In the genomic region with DNA sequence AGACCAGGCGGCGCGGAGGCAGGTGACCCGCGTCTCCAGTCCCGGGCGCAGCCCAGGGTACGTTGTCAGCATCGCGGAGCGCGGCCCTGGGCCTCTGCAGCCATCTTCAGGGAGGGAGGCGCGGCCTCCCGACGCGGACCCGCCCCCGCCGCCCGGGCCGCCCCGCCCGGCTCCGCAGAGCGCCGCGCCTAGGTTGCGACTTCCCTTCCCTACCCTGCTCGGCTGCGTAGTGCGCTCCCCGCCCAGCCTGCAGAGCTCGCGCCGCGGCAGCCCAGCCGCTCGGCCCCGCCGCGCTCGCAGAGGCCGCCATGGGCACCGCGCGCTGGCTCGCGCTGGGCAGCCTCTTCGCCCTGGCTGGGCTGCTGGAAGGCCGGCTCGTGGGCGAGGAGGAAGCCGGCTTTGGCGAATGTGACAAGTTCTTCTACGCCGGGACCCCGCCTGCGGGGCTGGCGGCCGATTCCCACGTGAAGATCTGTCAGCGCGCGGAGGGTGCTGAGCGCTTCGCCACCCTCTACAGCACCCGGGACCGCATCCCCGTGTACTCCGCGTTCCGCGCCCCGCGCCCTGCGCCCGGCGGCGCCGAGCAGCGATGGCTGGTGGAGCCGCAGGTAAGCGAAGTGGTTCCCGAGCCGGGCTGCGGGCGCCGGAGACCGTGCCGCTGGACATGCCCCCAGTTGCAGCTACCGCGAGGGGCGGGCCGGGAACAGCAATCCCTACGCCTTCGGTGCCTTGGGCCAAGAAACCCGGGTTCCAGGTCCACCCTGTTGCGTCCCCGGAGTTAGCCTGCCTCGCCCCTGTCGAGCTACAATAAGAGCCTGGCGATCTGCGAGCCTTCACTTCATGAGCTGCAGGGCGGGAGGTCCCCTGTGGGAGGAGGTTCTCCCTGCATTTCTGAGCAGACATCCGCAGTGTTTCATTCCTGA, we compare ENCODE assay signal across 8 cellular contexts. TPM values are rescaled to one million over a fixed set of nuclear protein-coding genes. Genes with fewer than 3 reads are reported as not detected.
DNase-seq lines count a peak whose midpoint lies in the region; ATAC-seq and TF ChIP-seq lines count a peak whose summit lies in the region.

A gene with protein sequence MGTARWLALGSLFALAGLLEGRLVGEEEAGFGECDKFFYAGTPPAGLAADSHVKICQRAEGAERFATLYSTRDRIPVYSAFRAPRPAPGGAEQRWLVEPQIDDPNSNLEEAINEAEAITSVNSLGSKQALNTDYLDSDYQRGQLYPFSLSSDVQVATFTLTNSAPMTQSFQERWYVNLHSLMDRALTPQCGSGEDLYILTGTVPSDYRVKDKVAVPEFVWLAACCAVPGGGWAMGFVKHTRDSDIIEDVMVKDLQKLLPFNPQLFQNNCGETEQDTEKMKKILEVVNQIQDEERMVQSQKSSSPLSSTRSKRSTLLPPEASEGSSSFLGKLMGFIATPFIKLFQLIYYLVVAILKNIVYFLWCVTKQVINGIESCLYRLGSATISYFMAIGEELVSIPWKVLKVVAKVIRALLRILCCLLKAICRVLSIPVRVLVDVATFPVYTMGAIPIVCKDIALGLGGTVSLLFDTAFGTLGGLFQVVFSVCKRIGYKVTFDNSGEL (plus strand): TSS at position 227 of the 923 bp plus-strand sequence. CDS start 82 bp downstream, at position 309.

- 0 to 1% (median 1%) methylated on average over 20 to 106 of the region's 106 CpGs for WGBS in ovary, 3 donors
- WGBS in thyroid gland, 2 donors, result 0% methylated on average over 8 to 20 of the region's 106 CpGs

- H3K4me1 ChIP-seq in ovary (ENCODE audit: insufficient read depth) (peaks cover 4% of the 10 kb centered on the region), thyroid gland (peaks cover 4 to 41% of the 10 kb centered on the region in 2 donors)

- no peaks in the 10 kb centered on the region for H3K27me3 ChIP-seq in ovary
- H3K27me3 ChIP-seq in thyroid gland, result no peaks in the 10 kb centered on the region

- H3K4me3 ChIP-seq in SK-N-MC, result peak within 1 kb of the TSS; percentile 88
- H3K4me3 ChIP-seq in ovary, result peak within 1 kb of the TSS; percentile 88
- peak within 1 kb of the TSS; percentile 64 to 88 (median 85) for H3K4me3 ChIP-seq in thyroid gland (replicated peaks in 1 of 3)

- intact Hi-C loops in ovary (cut with DNase I) (loop anchor here in 2 of 4 donors (10.0 kb wide), 1 partner anchor 55 kb away; no protein-coding TSS in a partner anchor), thyroid gland (cut with DNase I) (no loop called here)

- peaks cover 64% of the 10 kb centered on the region for H3K4me1 Mint-ChIP-seq in activated naive CD4-positive, alpha-beta T cell treated with anti-CD3 and anti-CD28 coated beads, Interleukin-2, amount 50 U/mL, for 24 hours
- peaks cover 4% of the 10 kb centered on the region for H3K4me1 Mint-ChIP-seq in glutamatergic neuron (ENCODE audit: low read depth, unreplicated experiment)

- TF ChIP-seq CTCF in glutamatergic neuron (IDR thresholded peaks at IDR 0.05; ENCODE audit: partially characterized antibody, unreplicated experiment), result no peak
- peak in 1 of 3 donors; percentile 31 for TF ChIP-seq CTCF in ovary (IDR thresholded peaks at IDR 0.05)
- peak in 3 of 6 experiments; percentile 4 to 14 (median 12) for TF ChIP-seq CTCF in thyroid gland (IDR thresholded peaks at IDR 0.05)

- no peaks in the 10 kb centered on the region for H3K9me3 Mint-ChIP-seq in activated naive CD4-positive, alpha-beta T cell treated with anti-CD3 and anti-CD28 coated beads, Interleukin-2, amount 50 U/mL, for 24 hours
- H3K9me3 Mint-ChIP-seq in glutamatergic neuron (ENCODE audit: unreplicated experiment), result peaks cover 8% of the 10 kb centered on the region

- H3K27ac ChIP-seq in SK-N-MC (no peak within 1 kb of the TSS), ovary (peak within 1 kb of the TSS; percentile 77 to 96), thyroid gland (peak within 1 kb of the TSS; percentile 93 to 97 (median 96))

- peak; percentile 50 for TF ChIP-seq POLR2A in ovary (IDR thresholded peaks at IDR 0.05)
- peak; percentile 45 to 95 for TF ChIP-seq POLR2A in thyroid gland (IDR thresholded peaks at IDR 0.05)

- H3K9me3 ChIP-seq in SK-N-MC (ENCODE audit: low read depth, low read length) (no peaks in the 10 kb centered on the region), ovary (no peaks in the 10 kb centered on the region), thyroid gland (no peaks in the 10 kb centered on the region)

- no peaks in the 10 kb centered on the region for H3K36me3 Mint-ChIP-seq in activated naive CD4-positive, alpha-beta T cell treated with anti-CD3 and anti-CD28 coated beads, Interleukin-2, amount 50 U/mL, for 24 hours
- H3K36me3 Mint-ChIP-seq in glutamatergic neuron (ENCODE audit: unreplicated experiment), result peaks cover 3% of the 10 kb centered on the region

- H3K27me3 Mint-ChIP-seq in activated naive CD4-positive, alpha-beta T cell treated with anti-CD3 and anti-CD28 coated beads, Interleukin-2, amount 50 U/mL, for 24 hours, result no peaks in the 10 kb centered on the region
- H3K27me3 Mint-ChIP-seq in glutamatergic neuron (ENCODE audit: unreplicated experiment), result peaks cover 4% of the 10 kb centered on the region

- peak; percentile 89 for ATAC-seq in GM21723 (IDR thresholded peaks at IDR 0.05; ENCODE audit: unreplicated experiment)

- peak within 1 kb of the TSS; percentile 94 for H3K4me3 Mint-ChIP-seq in activated naive CD4-positive, alpha-beta T cell treated with anti-CD3 and anti-CD28 coated beads, Interleukin-2, amount 50 U/mL, for 24 hours
- H3K4me3 Mint-ChIP-seq in glutamatergic neuron (ENCODE audit: unreplicated experiment), result peak within 1 kb of the TSS; percentile 88

- peak within 1 kb of the TSS; percentile 95 for H3K27ac Mint-ChIP-seq in activated naive CD4-positive, alpha-beta T cell treated with anti-CD3 and anti-CD28 coated beads, Interleukin-2, amount 50 U/mL, for 24 hours
- no peak within 1 kb of the TSS for H3K27ac Mint-ChIP-seq in glutamatergic neuron (ENCODE audit: unreplicated experiment)

- no peaks in the 10 kb centered on the region for H3K36me3 ChIP-seq in SK-N-MC (ENCODE audit: insufficient read depth, low read length)
- H3K36me3 ChIP-seq in ovary, result no peaks in the 10 kb centered on the region
- no peaks in the 10 kb centered on the region for H3K36me3 ChIP-seq in thyroid gland

- H3K9ac ChIP-seq in SK-N-MC (ENCODE audit: insufficient read length), result no peak within 1 kb of the TSS

- DNase-seq in ELF-1 (ENCODE audit: low read depth, low spot score) (peak; percentile 80), KBM-7 (peak; percentile 86), SK-N-MC (ENCODE audit: low read depth, low spot score) (no peak), glutamatergic neuron (peak; percentile 82), ovary (peak; percentile 77 to 89 (median 83)), thyroid gland (peak; percentile 79 to 81)

- no peak for TF ChIP-seq EP300 in ovary (IDR thresholded peaks at IDR 0.05)

- in situ Hi-C loops in KBM-7 (cut with MboI; ENCODE audit: low pct_unique_long_range_greater_than_20kb, low sequenced_read_pairs), result no loop called here

RNA-seq across cellular contexts. Expression of the gene that starts here (rescaled TPM):
- total RNA-seq in glutamatergic neuron (ENCODE audit: unreplicated experiment) (1.6 TPM), ovary (10 to 100 TPM; 21.0 to 35.4 (median 34.3) TPM), thyroid gland (10 to 100 TPM; 31.1 to 52.3 (median 36.8) TPM)
- 10 to 100 TPM; 18.9 to 60.8 TPM for polyA plus RNA-seq in ovary
